In the genomic region with DNA sequence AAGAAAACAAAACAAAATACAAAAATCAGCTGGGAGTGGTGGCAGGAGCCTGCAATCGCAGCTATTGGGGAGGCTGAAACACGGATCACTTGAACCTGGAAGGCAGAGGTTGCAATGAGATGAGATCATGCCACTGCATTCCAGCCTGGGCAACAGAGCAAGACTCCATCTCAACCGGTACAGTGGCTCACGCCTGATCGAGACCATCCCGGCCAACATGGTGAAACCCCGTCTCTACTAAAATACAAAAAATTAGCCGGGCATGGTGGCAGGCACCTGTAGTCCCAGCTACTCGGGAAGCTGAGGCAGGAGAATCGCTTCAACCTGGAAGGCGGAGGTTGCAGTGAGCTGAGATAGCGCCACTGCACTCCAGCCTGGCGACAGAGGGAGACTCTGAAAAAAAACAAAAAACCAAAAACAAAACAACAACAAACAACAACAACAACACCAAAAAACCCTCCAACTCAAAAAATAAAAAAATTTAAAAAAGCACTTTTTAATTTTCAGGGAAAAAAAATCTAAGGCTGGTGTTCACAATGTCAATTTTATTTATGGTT, we compare ENCODE assay signal across 1 cellular context.
TF ChIP-seq lines count a peak whose summit lies in the region.
"Not testable (repeated sequence)": the region's sequence is repeated elsewhere in the genome, so short reads cannot be mapped to it uniquely, and the experiment has no call there.

No MANE protein-coding gene starts in this region.

TF ChIP-seq in K562, 482 proteins besides CTCF, POLR2A, EP300 and RAD21 (continued from another document):
- TF ChIP-seq, protein P1, sequence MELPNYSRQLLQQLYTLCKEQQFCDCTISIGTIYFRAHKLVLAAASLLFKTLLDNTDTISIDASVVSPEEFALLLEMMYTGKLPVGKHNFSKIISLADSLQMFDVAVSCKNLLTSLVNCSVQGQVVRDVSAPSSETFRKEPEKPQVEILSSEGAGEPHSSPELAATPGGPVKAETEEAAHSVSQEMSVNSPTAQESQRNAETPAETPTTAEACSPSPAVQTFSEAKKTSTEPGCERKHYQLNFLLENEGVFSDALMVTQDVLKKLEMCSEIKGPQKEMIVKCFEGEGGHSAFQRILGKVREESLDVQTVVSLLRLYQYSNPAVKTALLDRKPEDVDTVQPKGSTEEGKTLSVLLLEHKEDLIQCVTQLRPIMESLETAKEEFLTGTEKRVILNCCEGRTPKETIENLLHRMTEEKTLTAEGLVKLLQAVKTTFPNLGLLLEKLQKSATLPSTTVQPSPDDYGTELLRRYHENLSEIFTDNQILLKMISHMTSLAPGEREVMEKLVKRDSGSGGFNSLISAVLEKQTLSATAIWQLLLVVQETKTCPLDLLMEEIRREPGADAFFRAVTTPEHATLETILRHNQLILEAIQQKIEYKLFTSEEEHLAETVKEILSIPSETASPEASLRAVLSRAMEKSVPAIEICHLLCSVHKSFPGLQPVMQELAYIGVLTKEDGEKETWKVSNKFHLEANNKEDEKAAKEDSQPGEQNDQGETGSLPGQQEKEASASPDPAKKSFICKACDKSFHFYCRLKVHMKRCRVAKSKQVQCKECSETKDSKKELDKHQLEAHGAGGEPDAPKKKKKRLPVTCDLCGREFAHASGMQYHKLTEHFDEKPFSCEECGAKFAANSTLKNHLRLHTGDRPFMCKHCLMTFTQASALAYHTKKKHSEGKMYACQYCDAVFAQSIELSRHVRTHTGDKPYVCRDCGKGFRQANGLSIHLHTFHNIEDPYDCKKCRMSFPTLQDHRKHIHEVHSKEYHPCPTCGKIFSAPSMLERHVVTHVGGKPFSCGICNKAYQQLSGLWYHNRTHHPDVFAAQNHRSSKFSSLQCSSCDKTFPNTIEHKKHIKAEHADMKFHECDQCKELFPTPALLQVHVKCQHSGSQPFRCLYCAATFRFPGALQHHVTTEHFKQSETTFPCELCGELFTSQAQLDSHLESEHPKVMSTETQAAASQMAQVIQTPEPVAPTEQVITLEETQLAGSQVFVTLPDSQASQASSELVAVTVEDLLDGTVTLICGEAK (IDR thresholded peaks at IDR 0.05) = peak; percentile 53; the same call in 1 of the 2 replicates
- TF ChIP-seq, protein P1 (CRISPR knock-in tag; IDR thresholded peaks at IDR 0.05) = not testable (repeated sequence)
- TF ChIP-seq ARNT (IDR thresholded peaks at IDR 0.05) (peak; percentile 21 to 67; a peak in 1 of 4 replicates), TRIM25 (IDR thresholded peaks at IDR 0.05; ENCODE audit: borderline replicate concordance) (0 out of 2 replicates have a peak, but pooled peaks have one; percentile 20), NFATC3 (IDR thresholded peaks at IDR 0.05) (peak; percentile 74; the same call in 1 of the 2 replicates), SMARCA4 (IDR thresholded peaks at IDR 0.05) (peak; percentile 40; the same call in 1 of the 2 replicates), BCOR (IDR thresholded peaks at IDR 0.05) (peak; percentile 82), DPF2 (IDR thresholded peaks at IDR 0.05) (peak; percentile 46; the same call in 1 of the 2 replicates), DNMT1 (IDR thresholded peaks at IDR 0.05) (0 out of 2 replicates have a peak, but pooled peaks have one; percentile 56), EHMT2 (IDR thresholded peaks at IDR 0.05) (0 out of 2 replicates have a peak, but pooled peaks have one; percentile 8), ARHGAP35 (IDR thresholded peaks at IDR 0.05; ENCODE audit: partially characterized antibody) (peak; percentile 20), MTA1 (IDR thresholded peaks at IDR 0.05; ENCODE audit: borderline replicate concordance) (0 out of 2 replicates have a peak, but pooled peaks have one; percentile 47), SMARCE1 (IDR thresholded peaks at IDR 0.05) (peak; percentile 47), CC2D1A (IDR thresholded peaks at IDR 0.05) (peak; percentile 7; the same call in 1 of the 2 replicates), DACH1 (IDR thresholded peaks at IDR 0.05; ENCODE audit: partially characterized antibody) (peak; percentile 9), SMAD4 (CRISPR knock-in tag; conservative IDR thresholded peaks at IDR 0.05) (0 out of 2 replicates have a peak, but pooled peaks have one; percentile 48), ZNF121 (CRISPR knock-in tag; conservative IDR thresholded peaks at IDR 0.05) (peak; percentile 54; the same call in 1 of the 2 replicates), CEBPB (tag; IDR thresholded peaks at IDR 0.05) (peak; percentile 32; the same call in 1 of the 2 replicates), ATF3 (IDR thresholded peaks at IDR 0.05) (peak; percentile 76), HDAC2 (IDR thresholded peaks at IDR 0.05) (peak; percentile 69; the same call in 1 of the 2 replicates), NFRKB (IDR thresholded peaks at IDR 0.05; ENCODE audit: low read depth) (peak; percentile 52; the same call in 1 of the 2 replicates), LARP7 (IDR thresholded peaks at IDR 0.05) (0 out of 2 replicates have a peak, but pooled peaks have one; percentile 47), ATF7 (IDR thresholded peaks at IDR 0.05) (peak; percentile 59; the same call in 1 of the 2 replicates)
- not testable (repeated sequence) for TF ChIP-seq ATF3 (CRISPR knock-in tag; conservative IDR thresholded peaks at IDR 0.05)
